11 cellular contexts compared by ENCODE assay signal in the genomic region with DNA sequence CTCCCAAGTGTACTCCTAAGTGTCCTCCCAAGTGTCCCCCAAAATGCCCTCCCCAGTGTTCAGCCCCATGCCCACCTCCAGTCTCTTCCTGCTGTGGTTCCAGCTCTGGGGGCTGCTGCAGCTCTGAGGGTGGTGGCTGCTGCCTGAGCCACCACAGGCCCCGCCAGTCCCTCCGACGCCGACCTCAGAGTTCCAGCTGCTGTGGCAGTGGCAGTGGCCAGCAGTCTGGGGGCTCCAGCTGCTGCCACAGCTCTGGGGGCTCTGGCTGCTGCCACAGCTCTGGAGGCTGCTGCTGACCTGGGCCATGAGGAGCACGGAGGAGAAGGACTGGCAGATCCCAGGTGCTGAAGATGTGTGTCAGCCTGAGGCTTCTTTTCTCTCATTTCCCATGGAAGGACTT. TPM values are rescaled to one million over a fixed set of nuclear protein-coding genes. Genes with fewer than 3 reads are reported as not detected.
"Had no signal": no experiment of that assay in that cellular context is flagged by ENCODE, and none has a peak within 500 bp of the region (broad histone marks: within the 10 kb centered on the region; RNA-seq: fewer than 3 reads in every experiment).

No MANE protein-coding gene starts in this region.

- DNase-seq: IMR-90, KBM-7, KG1 had no signal

- H3K27ac ChIP-seq: HL-60, KMS-11 had no signal

- H3K4me2 ChIP-seq: KMS-11 had no signal

- FAIRE-seq: HepG2, HTR-8/SVneo, K562 had no signal

- H3K4me3 ChIP-seq: K562 had no signal

- ATAC-seq: HepG2, K562 had no signal

RNA-seq across cellular contexts. Expression of a gene that starts 1.0 kb away (rescaled TPM):
- total RNA-seq: HepG2, HT-29, HT1080, IMR-90, K562 had no signal
- polyA plus RNA-seq: HepG2, IgD-negative memory B cell, IMR-90, K562 had no signal

RNA-seq across cellular contexts. Expression of a gene that starts 2.7 kb away (rescaled TPM):
- total RNA-seq: HepG2, HT1080, IMR-90, K562 had no signal
- polyA plus RNA-seq: HepG2, IgD-negative memory B cell, IMR-90, K562 had no signal

RNA-seq across cellular contexts. Expression of a gene that starts 55.0 kb away (rescaled TPM):
- total RNA-seq: HepG2, HT-29, HT1080, IMR-90, K562 had no signal
- polyA plus RNA-seq: HepG2, IgD-negative memory B cell, IMR-90, K562 had no signal
